23 cellular contexts compared by ENCODE assay signal in genomic region chr20:34744847-34745246, GRCh38.
"Had no signal": no experiment of that assay in that cellular context is flagged by ENCODE, and none has a peak within 500 bp of the region (broad histone marks: within the 10 kb centered on the region; RNA-seq: fewer than 3 reads in every experiment).

No MANE protein-coding gene starts in this region.

- FAIRE-seq: endothelial cell of umbilical vein had no signal

- H3K36me3 ChIP-seq: ovary had no signal

- H3K27me3 Mint-ChIP-seq: natural killer cell treated with Interleukin-12 subunit alpha and Interleukin-12 subunit beta and Interleukin-15 and Interleukin-18, amount 100 ng/mL, for 72 hours; stimulated activated memory B cell treated with anti-CD40 and anti-IgM and Interleukin-4, amounts not matched to agents 10 μg/mL and 1 μg/mL and 100 μg/mL, for 72 hours; stimulated activated naive CD8-positive, alpha-beta T cell treated with anti-CD3 and anti-CD28 coated beads, Interleukin-15, amount 100 ng/mL, for 72 hours had no signal

- H3K4me3 ChIP-seq: coronary artery, left lung, lung, neural progenitor cell, ovary, right lobe of liver, spleen, testis, transverse colon had no signal

- DNase-seq: effector CD4-positive, alpha-beta T cell; endodermal cell; foreskin melanocyte; islet precursor cell; left lung; mesenchymal stem cell; midbrain; nucleus accumbens; ovary; right lobe of liver; spleen; stimulated activated CD4-positive, alpha-beta T cell treated with anti-CD3 and anti-CD28 coated beads, Interleukin-15, amount 100 ng/mL, for 24 hours; stimulated activated CD4-positive, alpha-beta T cell treated with anti-CD3 and anti-CD28 coated beads, Interleukin-1b, Interleukin-23, amount 100 ng/mL, for 48 hours; stimulated activated CD4-positive, alpha-beta T cell treated with anti-CD3 and anti-CD28 coated beads, Interleukin-4, amount 100 ng/mL, for 24 hours; stimulated activated naive CD8-positive, alpha-beta T cell treated with anti-CD3 and anti-CD28 coated beads, Interleukin-15, amount 100 ng/mL, for 72 hours; testis; transverse colon had no signal

- H3K9me3 Mint-ChIP-seq: endodermal cell; natural killer cell treated with Interleukin-12 subunit alpha and Interleukin-12 subunit beta and Interleukin-15 and Interleukin-18, amount 100 ng/mL, for 72 hours; neural progenitor cell; stimulated activated memory B cell treated with anti-CD40 and anti-IgM and Interleukin-4, amounts not matched to agents 10 μg/mL and 1 μg/mL and 100 μg/mL, for 72 hours; stimulated activated naive CD8-positive, alpha-beta T cell treated with anti-CD3 and anti-CD28 coated beads, Interleukin-15, amount 100 ng/mL, for 72 hours had no signal

- H3K4me3 Mint-ChIP-seq: endodermal cell; natural killer cell treated with Interleukin-12 subunit alpha and Interleukin-12 subunit beta and Interleukin-15 and Interleukin-18, amount 100 ng/mL, for 72 hours; neural progenitor cell; stimulated activated memory B cell treated with anti-CD40 and anti-IgM and Interleukin-4, amounts not matched to agents 10 μg/mL and 1 μg/mL and 100 μg/mL, for 72 hours; stimulated activated naive CD8-positive, alpha-beta T cell treated with anti-CD3 and anti-CD28 coated beads, Interleukin-15, amount 100 ng/mL, for 72 hours had no signal

- H3K27ac ChIP-seq: coronary artery, left lung, neural progenitor cell, ovary, right lobe of liver, spleen, testis, transverse colon had no signal

- H3K4me1 Mint-ChIP-seq: endodermal cell; neural progenitor cell; stimulated activated memory B cell treated with anti-CD40 and anti-IgM and Interleukin-4, amounts not matched to agents 10 μg/mL and 1 μg/mL and 100 μg/mL, for 72 hours had no signal

- H3K27me3 ChIP-seq: left lung, neural progenitor cell, ovary, right lobe of liver, spleen, testis, transverse colon had no signal

- H3K9me3 ChIP-seq: left lung, ovary, right lobe of liver, spleen, testis, transverse colon had no signal

- H3K27ac Mint-ChIP-seq: endodermal cell; natural killer cell treated with Interleukin-12 subunit alpha and Interleukin-12 subunit beta and Interleukin-15 and Interleukin-18, amount 100 ng/mL, for 72 hours; neural progenitor cell; stimulated activated memory B cell treated with anti-CD40 and anti-IgM and Interleukin-4, amounts not matched to agents 10 μg/mL and 1 μg/mL and 100 μg/mL, for 72 hours had no signal

- H3K4me1 ChIP-seq: left lung, neural progenitor cell, right lobe of liver, spleen, transverse colon had no signal

- ATAC-seq: left lung; natural killer cell treated with Interleukin-12 subunit alpha and Interleukin-12 subunit beta and Interleukin-15 and Interleukin-18, amount 100 ng/mL, for 72 hours; right lobe of liver; stimulated activated memory B cell treated with anti-CD40 and anti-IgM and Interleukin-4, amounts not matched to agents 10 μg/mL and 1 μg/mL and 100 μg/mL, for 72 hours; stimulated activated naive CD8-positive, alpha-beta T cell treated with anti-CD3 and anti-CD28 coated beads, Interleukin-15, amount 100 ng/mL, for 72 hours had no signal
